15 cellular contexts compared by ENCODE assay signal in genomic region chr9:127947841-127948710, GRCh38. TPM values are rescaled to one million over a fixed set of nuclear protein-coding genes. Genes with fewer than 3 reads are reported as not detected.
DNase-seq lines count a peak whose midpoint lies in the region; ATAC-seq, FAIRE-seq and TF ChIP-seq lines count a peak whose summit lies in the region.
"Had no signal": no experiment of that assay in that cellular context is flagged by ENCODE, and none has a peak within 500 bp of the region (broad histone marks: within the 10 kb centered on the region; RNA-seq: fewer than 3 reads in every experiment).

No MANE protein-coding gene starts in this region.

- H3K4me1 ChIP-seq in right atrium auricular region: peaks cover 0 to 47% of the 10 kb centered on the region in 2 donors
- H3K4me1 ChIP-seq: ascending aorta, parathyroid adenoma had no signal

- H3K27ac ChIP-seq in right atrium auricular region (peak overlapping the region in 1 of 2 donors; percentile 81), temporal lobe (ENCODE audit: low read depth, low read length) (peak overlapping the region; percentile 80)
- H3K27ac ChIP-seq: ascending aorta, parathyroid adenoma, tibial artery had no signal

- no peaks in the 10 kb centered on the region for H3K9me3 ChIP-seq in right atrium auricular region
- H3K9me3 ChIP-seq in T-helper 17 cell (ENCODE audit: control insufficient read depth, low read length, poor library complexity, severe bottlenecking): no peaks in the 10 kb centered on the region
- H3K9me3 ChIP-seq: ascending aorta, tibial artery had no signal

- H3K9me3 Mint-ChIP-seq in effector memory CD8-positive, alpha-beta T cell: no peaks in the 10 kb centered on the region

- no peak for TF ChIP-seq POLR2A in GM12892 (IDR thresholded peaks at IDR 0.05; ENCODE audit: low read depth, low read length)

- H3K4me3 Mint-ChIP-seq in T-helper 17 cell: no peak overlapping the region
- no peak overlapping the region for H3K4me3 Mint-ChIP-seq in effector memory CD8-positive, alpha-beta T cell

- no peak overlapping the region for H3K4me3 ChIP-seq in right atrium auricular region
- H3K4me3 ChIP-seq: ascending aorta, tibial artery had no signal

- H3K36me3 Mint-ChIP-seq in T-helper 17 cell (ENCODE audit: low read depth): peaks cover 6% of the 10 kb centered on the region
- H3K36me3 Mint-ChIP-seq in effector memory CD8-positive, alpha-beta T cell (ENCODE audit: insufficient read depth): peaks cover 88% of the 10 kb centered on the region

- DNase-seq in Right ventricle myocardium inferior (ENCODE audit: missing footprints) (peak; percentile 62), right atrium auricular region (ENCODE audit: low spot score) (no peak), T-helper 17 cell (no peak), kidney tubule cell (ENCODE audit: low spot score) (no peak), NCI-H748 (lab: John Stamatoyannopoulos, UW; ENCODE audit: unreplicated experiment) (no peak), GM12892 (ENCODE audit: insufficient read length) (no peak)
- no peak for DNase-seq in effector memory CD8-positive, alpha-beta T cell
- DNase-seq: DMS79; effector CD4-positive, alpha-beta T cell; foreskin fibroblast; midbrain; tibial artery had no signal

- H3K27ac Mint-ChIP-seq in T-helper 17 cell: peak overlapping the region; percentile 83
- H3K27ac Mint-ChIP-seq in effector memory CD8-positive, alpha-beta T cell: peak overlapping the region; percentile 60 to 82

- no peak for FAIRE-seq in GM12892 (lab: Jason Lieb, UNC)

- no peaks in the 10 kb centered on the region for H3K27me3 ChIP-seq in right atrium auricular region
- H3K27me3 ChIP-seq: ascending aorta, tibial artery had no signal

- TF ChIP-seq CTCF in right atrium auricular region (IDR thresholded peaks at IDR 0.05): no peak

- H3K4me1 Mint-ChIP-seq in T-helper 17 cell: peaks cover 29% of the 10 kb centered on the region
- H3K4me1 Mint-ChIP-seq in effector memory CD8-positive, alpha-beta T cell (ENCODE audit: low read depth in 2 of 2): peaks cover 11 to 24% of the 10 kb centered on the region in 2 donors

- ATAC-seq in Right ventricle myocardium inferior: no peak
- ATAC-seq in T-helper 17 cell: no peak
- no peak for ATAC-seq in effector memory CD8-positive, alpha-beta T cell (replicated peaks)

- no peaks in the 10 kb centered on the region for H3K27me3 Mint-ChIP-seq in T-helper 17 cell
- H3K27me3 Mint-ChIP-seq in effector memory CD8-positive, alpha-beta T cell: no peaks in the 10 kb centered on the region

- peaks cover 16% of the 10 kb centered on the region for H3K36me3 ChIP-seq in right atrium auricular region

- intact Hi-C loops in Right ventricle myocardium inferior (cut with DNase I): no loop called here

RNA-seq across cellular contexts. Expression of gene DPM2, which starts 10.4 kb away (rescaled TPM):
- 11.9 TPM for total RNA-seq in Right ventricle myocardium inferior
- 10 to 100 TPM in 1 of 2 donors, 1 to 10 TPM in 1; 4.7 to 11.4 TPM for total RNA-seq in right atrium auricular region
- total RNA-seq in T-helper 17 cell: 10 to 100 TPM; 23.3 to 26.2 TPM
- 10.1 TPM for total RNA-seq in temporal lobe
- polyA plus RNA-seq in GM12892 (2012; ENCODE audit: missing spikeins): 26.4 TPM

RNA-seq across cellular contexts. Expression of gene PIP5KL1, which starts 17.5 kb away (rescaled TPM):
- total RNA-seq in Right ventricle myocardium inferior (not detected), right atrium auricular region (under 1 TPM in 1 of 2 donors, not detected in 1; 0.20 TPM), T-helper 17 cell (1 to 10 TPM; 2.1 to 2.3 TPM), temporal lobe (1.2 TPM)
- polyA plus RNA-seq in GM12892 (2012; ENCODE audit: missing spikeins): 0.36 TPM
- total RNA-seq: ascending aorta had no signal

RNA-seq across cellular contexts. Expression of gene ST6GALNAC4, which starts 31.2 kb away (rescaled TPM):
- total RNA-seq in Right ventricle myocardium inferior: 21.9 TPM
- total RNA-seq in right atrium auricular region: 10 to 100 TPM; 31.7 to 59.0 TPM
- 10 to 100 TPM; 18.5 to 22.1 TPM for total RNA-seq in T-helper 17 cell
- total RNA-seq in temporal lobe: 7.4 TPM
- 17.0 TPM for polyA plus RNA-seq in GM12892 (2012; ENCODE audit: missing spikeins)

RNA-seq across cellular contexts. Expression of gene EEIG1, which starts 32.7 kb away (rescaled TPM):
- total RNA-seq in Right ventricle myocardium inferior (25.3 TPM), right atrium auricular region (10 to 100 TPM in 1 of 2 donors, 1 to 10 TPM in 1; 8.3 to 11.6 TPM), T-helper 17 cell (100 to 1,000 TPM; 254 to 268 TPM), temporal lobe (5.2 TPM)
- polyA plus RNA-seq in GM12892 (2012; ENCODE audit: missing spikeins): 26.4 TPM

RNA-seq across cellular contexts. Expression of gene ST6GALNAC6, which starts 48.7 kb away (rescaled TPM):
- total RNA-seq in Right ventricle myocardium inferior (43.3 TPM), right atrium auricular region (100 to 1,000 TPM in 1 of 2 donors, 10 to 100 TPM in 1; 68.2 to 106 TPM), T-helper 17 cell (100 to 1,000 TPM in 1 of 2 donors, 10 to 100 TPM in 1; 74.5 to 108 TPM), temporal lobe (25.6 TPM)
- 25.3 TPM for polyA plus RNA-seq in GM12892 (2012; ENCODE audit: missing spikeins)
